Comparison of ENCODE assay signal across 12 cellular contexts in the genomic region with DNA sequence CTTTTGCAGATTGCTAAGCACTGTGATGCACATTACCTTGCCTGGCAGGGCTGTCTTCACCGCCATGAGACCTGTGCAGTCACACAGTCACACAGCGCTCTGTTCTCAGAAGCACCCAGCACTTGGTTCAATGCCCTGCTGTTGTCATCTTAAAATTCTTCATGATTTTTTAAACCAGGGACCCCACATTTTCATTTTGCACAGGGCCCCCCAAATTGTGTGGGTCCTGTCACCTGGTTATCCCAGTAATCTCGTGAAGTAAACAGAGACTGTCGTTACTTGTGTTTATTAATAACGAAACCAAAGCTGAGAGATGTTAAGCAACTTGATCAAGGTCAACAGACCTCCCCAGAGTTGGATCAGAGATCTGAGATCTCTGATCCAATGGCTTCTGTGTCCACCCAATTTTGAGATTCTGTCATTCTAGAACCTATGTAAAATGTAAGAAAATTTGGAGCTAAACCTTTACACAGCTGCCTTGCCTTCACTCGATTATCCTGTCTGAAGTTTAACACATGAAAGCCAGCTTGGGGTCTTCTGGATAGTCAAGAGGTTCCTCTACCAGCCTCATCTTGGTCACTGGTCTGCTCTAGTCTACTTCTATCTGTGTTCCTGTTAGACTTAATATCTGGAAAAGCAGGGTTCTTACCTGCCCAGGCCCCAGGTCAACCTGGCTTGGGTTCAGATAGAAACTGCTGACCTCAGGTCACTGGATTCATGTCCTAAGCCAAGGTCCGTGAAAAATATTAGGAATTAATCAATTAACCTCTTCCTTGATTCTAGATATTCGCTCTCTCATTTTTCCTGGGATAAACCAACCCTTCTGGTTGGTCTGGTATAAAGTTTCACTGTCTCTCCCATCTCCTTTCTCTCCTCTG. TPM values are rescaled to one million over a fixed set of nuclear protein-coding genes. Genes with fewer than 3 reads are reported as not detected.
DNase-seq lines count a peak whose midpoint lies in the region; ATAC-seq and TF ChIP-seq lines count a peak whose summit lies in the region.
"Had no signal": no experiment of that assay in that cellular context is flagged by ENCODE, and none has a peak within 500 bp of the region (broad histone marks: within the 10 kb centered on the region; RNA-seq: fewer than 3 reads in every experiment).

No MANE protein-coding gene starts in this region.

- TF ChIP-seq CTCF in breast epithelium (IDR thresholded peaks at IDR 0.05) = no peak

- H3K4me1 Mint-ChIP-seq in activated T-cell treated with anti-CD3 and anti-CD28 coated beads, Interleukin-2, amount 50 U/mL, for 72 hours (ENCODE audit: low read depth) = peaks cover 33% of the 10 kb centered on the region
- H3K4me1 Mint-ChIP-seq in stimulated activated effector memory CD8-positive, alpha-beta T cell treated with anti-CD3 and anti-CD28 coated beads, Interleukin-12 subunit alpha, Interleukin-12 subunit beta, amount 100 ng/mL, for 72 hours = peaks cover 57% of the 10 kb centered on the region

- intact Hi-C loops in breast epithelium (cut with DNase I; ENCODE audit: low total_unique reads) = no loop called here

- TF ChIP-seq POLR2A in breast epithelium (IDR thresholded peaks at IDR 0.05) = no peak

- H3K4me1 ChIP-seq in breast epithelium = no peaks in the 10 kb centered on the region

- DNase-seq in activated T-cell treated with anti-CD3 and anti-CD28 coated beads, Interleukin-2, amount 50 U/mL, for 72 hours = no peak
- DNase-seq in activated T-cell treated with anti-CD3 and anti-CD28 coated beads for 4 hours (no peak), breast epithelium (ENCODE audit: low spot score in 2 of 2) (no peak), NCI-H748 (lab: John Stamatoyannopoulos, UW; ENCODE audit: unreplicated experiment) (no peak), cerebellum (ENCODE audit: low spot score) (no peak), substantia nigra (lab: John Stamatoyannopoulos, UW) (no peak)
- DNase-seq in stimulated activated effector memory CD8-positive, alpha-beta T cell treated with anti-CD3 and anti-CD28 coated beads, Interleukin-12 subunit alpha, Interleukin-12 subunit beta, amount 100 ng/mL, for 72 hours (ENCODE audit: low spot score in 2 of 2) = no peak
- DNase-seq: NCI-H2107; NCI-H526 treated with DMSO at 0.1 percent for 48 hours; stimulated activated CD4-positive, alpha-beta T cell treated with anti-CD3 and anti-CD28 coated beads, Interleukin-12 subunit alpha, Interleukin-12 subunit beta, amount 100 ng/mL, for 4 hours; SW 1271 had no signal

- H3K4me3 ChIP-seq in breast epithelium = no peak overlapping the region

- H3K27ac ChIP-seq in breast epithelium = peak overlapping the region; percentile 40 to 61
- H3K27ac ChIP-seq in substantia nigra (ENCODE audit: low read depth, low read length, poor library complexity, severe bottlenecking) = no peak overlapping the region

- H3K9me3 ChIP-seq in breast epithelium = no peaks in the 10 kb centered on the region

- peak overlapping the region in 1 of 2 donors; percentile 71 for H3K4me3 Mint-ChIP-seq in activated T-cell treated with anti-CD3 and anti-CD28 coated beads, Interleukin-2, amount 50 U/mL, for 72 hours
- H3K4me3 Mint-ChIP-seq in stimulated activated effector memory CD8-positive, alpha-beta T cell treated with anti-CD3 and anti-CD28 coated beads, Interleukin-12 subunit alpha, Interleukin-12 subunit beta, amount 100 ng/mL, for 72 hours = peak overlapping the region; percentile 58

- no peaks in the 10 kb centered on the region for H3K36me3 ChIP-seq in breast epithelium

- H3K27me3 Mint-ChIP-seq in activated T-cell treated with anti-CD3 and anti-CD28 coated beads, Interleukin-2, amount 50 U/mL, for 72 hours (ENCODE audit: low read depth) = no peaks in the 10 kb centered on the region

- no peaks in the 10 kb centered on the region for H3K36me3 Mint-ChIP-seq in activated T-cell treated with anti-CD3 and anti-CD28 coated beads, Interleukin-2, amount 50 U/mL, for 72 hours (ENCODE audit: insufficient read depth in 2 of 2)
- H3K36me3 Mint-ChIP-seq in stimulated activated effector memory CD8-positive, alpha-beta T cell treated with anti-CD3 and anti-CD28 coated beads, Interleukin-12 subunit alpha, Interleukin-12 subunit beta, amount 100 ng/mL, for 72 hours = no peaks in the 10 kb centered on the region

- peak; percentile 52 to 75 for ATAC-seq in activated T-cell treated with anti-CD3 and anti-CD28 coated beads, Interleukin-2, amount 50 U/mL, for 72 hours (replicated peaks in 1 of 2)
- ATAC-seq in HG02870 (IDR thresholded peaks at IDR 0.05; ENCODE audit: unreplicated experiment) = peak; percentile 69
- peak; percentile 79 for ATAC-seq in stimulated activated effector memory CD8-positive, alpha-beta T cell treated with anti-CD3 and anti-CD28 coated beads, Interleukin-12 subunit alpha, Interleukin-12 subunit beta, amount 100 ng/mL, for 72 hours

- no peaks in the 10 kb centered on the region for H3K27me3 ChIP-seq in breast epithelium

- H3K9me3 Mint-ChIP-seq in activated T-cell treated with anti-CD3 and anti-CD28 coated beads, Interleukin-2, amount 50 U/mL, for 72 hours = peaks cover 0 to 2% of the 10 kb centered on the region in 2 donors
- H3K9me3 Mint-ChIP-seq in stimulated activated effector memory CD8-positive, alpha-beta T cell treated with anti-CD3 and anti-CD28 coated beads, Interleukin-12 subunit alpha, Interleukin-12 subunit beta, amount 100 ng/mL, for 72 hours = no peaks in the 10 kb centered on the region

- peak overlapping the region; percentile 35 for H3K27ac Mint-ChIP-seq in activated T-cell treated with anti-CD3 and anti-CD28 coated beads, Interleukin-2, amount 50 U/mL, for 72 hours
- H3K27ac Mint-ChIP-seq in stimulated activated effector memory CD8-positive, alpha-beta T cell treated with anti-CD3 and anti-CD28 coated beads, Interleukin-12 subunit alpha, Interleukin-12 subunit beta, amount 100 ng/mL, for 72 hours = peak overlapping the region; percentile 10

RNA-seq across cellular contexts. Expression of gene TTC39C, which starts 13.7 kb away (rescaled TPM):
- total RNA-seq in activated T-cell treated with anti-CD3 and anti-CD28 coated beads, Interleukin-2, amount 50 U/mL, for 72 hours = 10 to 100 TPM; 38.8 to 41.3 TPM
- total RNA-seq in breast epithelium (10 to 100 TPM; 49.8 to 59.0 (median 53.0) TPM), cerebellum (37.7 TPM)
